In genomic region chr3:170689218-170689874, GRCh38 we compare ENCODE assay signal across 10 cellular contexts.
DNase-seq lines count a peak whose midpoint lies in the region; ATAC-seq and TF ChIP-seq lines count a peak whose summit lies in the region.
"Had no signal": no experiment of that assay in that cellular context is flagged by ENCODE, and none has a peak within 500 bp of the region (broad histone marks: within the 10 kb centered on the region; RNA-seq: fewer than 3 reads in every experiment).

No MANE protein-coding gene starts in this region.

- H3K27me3 ChIP-seq in A673 (replicated peaks; ENCODE audit: insufficient read depth, low read depth, low read length, poor library complexity) (no peaks in the 10 kb centered on the region), HUES48 (ENCODE audit: control insufficient read depth, insufficient read depth, low read length) (no peaks in the 10 kb centered on the region), right lobe of liver (no peaks in the 10 kb centered on the region)

- POLR2A ChIA-PET in A673 (lab: Charles Lee; ENCODE audit: low non-redundant PET), result no interaction called here

- CTCF ChIA-PET in A673 (lab: Charles Lee), result interaction anchor here (0.7 kb wide), 1 partner anchor 99 kb away, joined by 9 read pairs; no protein-coding TSS in a partner anchor

- 72% methylated on average over 4 of the region's 4 CpGs for WGBS in right lobe of liver (ENCODE audit: insufficient coverage, low coverage, low lambda C conversion rate, missing lambda C conversion rate)

- TF ChIP-seq CTCF in A673 (conservative IDR thresholded peaks at IDR 0.05; ENCODE audit: low read depth, low read length) (no peak), GM10266 (IDR thresholded peaks at IDR 0.05; ENCODE audit: control insufficient read depth, insufficient read depth, low read depth, missing control alignments) (no peak), right lobe of liver (IDR thresholded peaks at IDR 0.05) (no peak)

- no peaks in the 10 kb centered on the region for H3K9me3 ChIP-seq in A673 (ENCODE audit: low read depth, low read length, poor library complexity, severe bottlenecking)
- H3K9me3 ChIP-seq in HUES48 (ENCODE audit: control insufficient read depth, insufficient read depth, low read length), result peaks cover 6% of the 10 kb centered on the region; the same call in 1 of the 2 replicates
- no peaks in the 10 kb centered on the region for H3K9me3 ChIP-seq in right lobe of liver

- H3K27ac ChIP-seq in A673 (ENCODE audit: low read depth, low read length, poor library complexity, severe bottlenecking), result no peak overlapping the region
- H3K27ac ChIP-seq in HUES48 (ENCODE audit: low read depth, low read length), result peak overlapping the region; percentile 87
- H3K27ac ChIP-seq in right lobe of liver, result no peak overlapping the region

- no peak for TF ChIP-seq POLR2A in right lobe of liver (IDR thresholded peaks at IDR 0.05)

- intact Hi-C loops in A673 (cut with micrococcal nuclease; ENCODE audit: unreplicated experiment) (no loop called here), right lobe of liver (cut with DNase I) (loop anchor here in 1 of 2 donors (10.0 kb wide), 1 partner anchor 115 kb away; no protein-coding TSS in a partner anchor)

- no peaks in the 10 kb centered on the region for H3K4me1 ChIP-seq in A673 (ENCODE audit: insufficient read depth, low read length, poor library complexity, severe bottlenecking)
- peaks cover 6% of the 10 kb centered on the region for H3K4me1 ChIP-seq in HUES48 (ENCODE audit: control insufficient read depth, insufficient read depth, low read length)
- H3K4me1 ChIP-seq in right lobe of liver, result no peaks in the 10 kb centered on the region

- no peaks in the 10 kb centered on the region for H3K36me3 ChIP-seq in A673 (ENCODE audit: insufficient read depth, low read length, poor library complexity, severe bottlenecking)
- H3K36me3 ChIP-seq in HUES48 (ENCODE audit: control insufficient read depth, insufficient read depth, low read length), result no peaks in the 10 kb centered on the region
- H3K36me3 ChIP-seq in right lobe of liver, result no peaks in the 10 kb centered on the region

- no peak for ATAC-seq in right lobe of liver

- no TSS peak for BruUV-seq in A673 (replicated peaks; lab: Mats Ljungman, UMichigan)

- H3K9ac ChIP-seq in HUES48 (ENCODE audit: low read depth, low read length), result no peak overlapping the region

- DNase-seq in A673 (ENCODE audit: low spot score) (peak; percentile 52), amniotic epithelial cell (ENCODE audit: low read depth) (peak; percentile 71), iris pigment epithelial cell (ENCODE audit: low read depth) (peak; percentile 85), GM10266 (ENCODE audit: extremely low spot score) (no peak), right lobe of liver (no peak), mesenteric fat pad (ENCODE audit: low spot score) (no peak)
- DNase-seq in stimulated activated CD4-positive, alpha-beta T cell treated with anti-CD3 and anti-CD28 coated beads, Interleukin-4, amount 100 ng/mL, for 1 hour, result no peak
- DNase-seq: CD4-positive, alpha-beta T cell; cortex of kidney had no signal

- H3K4me3 ChIP-seq in A673 (ENCODE audit: low read depth, low read length, poor library complexity, severe bottlenecking) (no peak overlapping the region), HUES48 (ENCODE audit: low read depth, low read length) (no peak overlapping the region), right lobe of liver (no peak overlapping the region)

Comparison
In these comparisons a context has a peak if more than half of its experiments do, and no peak if none do; other contexts are left out.
1. DNase-seq: peak in A673 (single experiment), amniotic epithelial cell (single experiment) and iris pigment epithelial cell (single experiment); none in GM10266 (single experiment), right lobe of liver (0 of 3), mesenteric fat pad (single experiment) and stimulated activated CD4-positive, alpha-beta T cell treated with anti-CD3 and anti-CD28 coated beads, Interleukin-4, amount 100 ng/mL, for 1 hour (single experiment).